25 cellular contexts compared by ENCODE assay signal in genomic region chr3:192845196-192845855, GRCh38.
A peak's percentile ranks its signal among the peaks of the same experiment; 100 is the strongest.
DNase-seq lines count a peak whose midpoint lies in the region; ATAC-seq and TF ChIP-seq lines count a peak whose summit lies in the region.
"Had no signal": no experiment of that assay in that cellular context is flagged by ENCODE, and none has a peak within 500 bp of the region (broad histone marks: within the 10 kb centered on the region; RNA-seq: fewer than 3 reads in every experiment).

No MANE protein-coding gene starts in this region.

- TF ChIP-seq CTCF in nephron progenitor cell (IDR thresholded peaks at IDR 0.05), result no peak

- peak; percentile 27 for ATAC-seq in HG02610 (IDR thresholded peaks at IDR 0.05; ENCODE audit: unreplicated experiment)
- no peak for ATAC-seq in stimulated activated memory B cell treated with anti-CD40 and anti-IgM and Interleukin-4, amounts not matched to agents 10 μg/mL and 1 μg/mL and 100 μg/mL, for 72 hours
- ATAC-seq: HCT116 had no signal

- peaks cover 28% of the 10 kb centered on the region for H3K4me1 Mint-ChIP-seq in nephron progenitor cell
- peaks cover 44% of the 10 kb centered on the region for H3K4me1 Mint-ChIP-seq in stimulated activated memory B cell treated with anti-CD40 and anti-IgM and Interleukin-4, amounts not matched to agents 10 μg/mL and 1 μg/mL and 100 μg/mL, for 72 hours
- H3K4me1 Mint-ChIP-seq: B cell had no signal

- H3K27ac Mint-ChIP-seq in nephron progenitor cell, result peak overlapping the region; percentile 71
- H3K27ac Mint-ChIP-seq in stimulated activated memory B cell treated with anti-CD40 and anti-IgM and Interleukin-4, amounts not matched to agents 10 μg/mL and 1 μg/mL and 100 μg/mL, for 72 hours, result no peak overlapping the region
- H3K27ac Mint-ChIP-seq: activated naive CD4-positive, alpha-beta T cell treated with anti-CD3 and anti-CD28 coated beads, Interleukin-2, amount 50 U/mL, for 72 hours; B cell; memory B cell had no signal

- DNase-seq in ELR (ENCODE audit: low read depth) (peak; percentile 70), astrocyte of the hippocampus (ENCODE audit: low read depth, low spot score) (peak; percentile 38), nephron progenitor cell (no peak), putamen (ENCODE audit: low spot score) (no peak), epidermal melanocyte (ENCODE audit: insufficient read length, low spot score) (no peak)
- DNase-seq: activated T-cell treated with anti-CD3 and anti-CD28 coated beads, Interleukin-2, amount 50 U/mL, for 48 hours; colonic mucosa; glutamatergic neuron; Karpas-422; NCI-H1048; NCI-H2029; NCI-H2227 treated with DMSO at 0.1 percent for 48 hours; NCI-H82; occipital lobe; SHP77 treated with DMSO at 0.1 percent for 48 hours; stimulated activated CD4-positive, alpha-beta T cell treated with anti-CD3 and anti-CD28 coated beads, Interleukin-2, amount 100 ng/mL, for 48 hours; stimulated activated naive CD4-positive, alpha-beta T cell treated with Interleukin-2 at 50 U/mL for 16 hours; tibial artery had no signal

- no peaks in the 10 kb centered on the region for H3K36me3 Mint-ChIP-seq in nephron progenitor cell (ENCODE audit: low read depth)
- peaks cover 7% of the 10 kb centered on the region for H3K36me3 Mint-ChIP-seq in stimulated activated memory B cell treated with anti-CD40 and anti-IgM and Interleukin-4, amounts not matched to agents 10 μg/mL and 1 μg/mL and 100 μg/mL, for 72 hours
- H3K36me3 Mint-ChIP-seq: activated naive CD4-positive, alpha-beta T cell treated with anti-CD3 and anti-CD28 coated beads, Interleukin-2, amount 50 U/mL, for 72 hours; brain; memory B cell had no signal

- no peaks in the 10 kb centered on the region for H3K27me3 Mint-ChIP-seq in nephron progenitor cell (ENCODE audit: low read depth, poor library complexity)
- peaks cover 10% of the 10 kb centered on the region for H3K27me3 Mint-ChIP-seq in stimulated activated memory B cell treated with anti-CD40 and anti-IgM and Interleukin-4, amounts not matched to agents 10 μg/mL and 1 μg/mL and 100 μg/mL, for 72 hours

- H3K9me3 Mint-ChIP-seq in nephron progenitor cell, result no peaks in the 10 kb centered on the region
- no peaks in the 10 kb centered on the region for H3K9me3 Mint-ChIP-seq in stimulated activated memory B cell treated with anti-CD40 and anti-IgM and Interleukin-4, amounts not matched to agents 10 μg/mL and 1 μg/mL and 100 μg/mL, for 72 hours
- H3K9me3 Mint-ChIP-seq: brain, memory B cell had no signal

- H3K4me3 Mint-ChIP-seq in nephron progenitor cell, result no peak overlapping the region
- no peak overlapping the region for H3K4me3 Mint-ChIP-seq in stimulated activated memory B cell treated with anti-CD40 and anti-IgM and Interleukin-4, amounts not matched to agents 10 μg/mL and 1 μg/mL and 100 μg/mL, for 72 hours
- H3K4me3 Mint-ChIP-seq: B cell, memory B cell had no signal

Comparison
In these comparisons a context has a peak if more than half of its experiments do, and no peak if none do; other contexts are left out.
1. DNase-seq: peak in ELR (single experiment) and astrocyte of the hippocampus (single experiment); none in nephron progenitor cell (single experiment), putamen (single experiment) and epidermal melanocyte (single experiment).